ENCODE assay signal across 8 cellular contexts in genomic region chr5:54867310-54867944, GRCh38.
A peak's percentile ranks its signal among the peaks of the same experiment; 100 is the strongest.
DNase-seq lines count a peak whose midpoint lies in the region; ATAC-seq and TF ChIP-seq lines count a peak whose summit lies in the region.

No MANE protein-coding gene starts in this region.

- DNase-seq in A673 (ENCODE audit: low spot score) (peak; percentile 87), GM04504 (ENCODE audit: low read depth) (peak; percentile 32), NCI-H226 (peak; percentile 30), astrocyte of the spinal cord (ENCODE audit: low read depth, low spot score) (peak; percentile 76), inferior parietal cortex (ENCODE audit: extremely low spot score) (peak; percentile 80), suprapubic skin (ENCODE audit: low spot score in 2 of 2) (no peak), cortex of kidney (lab: John Stamatoyannopoulos, UW) (no peak)

- no peaks in the 10 kb centered on the region for H3K27me3 ChIP-seq in A673 (replicated peaks; ENCODE audit: insufficient read depth, low read depth, low read length, poor library complexity)
- H3K27me3 ChIP-seq in suprapubic skin, result no peaks in the 10 kb centered on the region

- intact Hi-C loops in A673 (cut with micrococcal nuclease; ENCODE audit: unreplicated experiment), result loop anchor here (1.0 kb wide), 1 partner anchor 350 kb away; the partner anchor contains the start of gene SNX18

- TF ChIP-seq CTCF in A673 (conservative IDR thresholded peaks at IDR 0.05; ENCODE audit: low read depth, low read length) (peak; percentile 78), astrocyte of the spinal cord (IDR thresholded peaks at IDR 0.05; ENCODE audit: low read depth, low read length) (peak; percentile 56), suprapubic skin (IDR thresholded peaks at IDR 0.05) (peak; percentile 45 to 62)

- peak overlapping the region; percentile 2 for H3K27ac ChIP-seq in A673 (ENCODE audit: low read depth, low read length, poor library complexity, severe bottlenecking)
- no peak overlapping the region for H3K27ac ChIP-seq in suprapubic skin

- no peak overlapping the region for H3K4me3 ChIP-seq in A673 (ENCODE audit: low read depth, low read length, poor library complexity, severe bottlenecking)
- H3K4me3 ChIP-seq in astrocyte of the spinal cord (ENCODE audit: low read depth, low read length), result no peak overlapping the region
- H3K4me3 ChIP-seq in suprapubic skin, result no peak overlapping the region

- H3K36me3 ChIP-seq in A673 (ENCODE audit: insufficient read depth, low read length, poor library complexity, severe bottlenecking) (no peaks in the 10 kb centered on the region), suprapubic skin (no peaks in the 10 kb centered on the region)

- no TSS peak for BruUV-seq in A673 (replicated peaks; lab: Mats Ljungman, UMichigan)

- H3K4me1 ChIP-seq in A673 (ENCODE audit: insufficient read depth, low read length, poor library complexity, severe bottlenecking), result peaks cover 9% of the 10 kb centered on the region
- H3K4me1 ChIP-seq in suprapubic skin, result peaks cover 3% of the 10 kb centered on the region

- in situ Hi-C loops in astrocyte of the spinal cord (cut with HindIII; ENCODE audit: low sequenced_read_pairs), result no loop called here

- no peak for ATAC-seq in GM21825 (IDR thresholded peaks at IDR 0.05; ENCODE audit: unreplicated experiment)

- TF ChIP-seq EP300 in suprapubic skin (IDR thresholded peaks at IDR 0.05), result no peak

- CTCF ChIA-PET in A673 (lab: Charles Lee), result interaction anchor here (0.6 to 1.7 kb wide), 17 partner anchors 15 to 633 kb away, joined by 3 to 29 read pairs (median 4); partner anchors contain the start of genes GPX8 and SNX18

- no peaks in the 10 kb centered on the region for H3K9me3 ChIP-seq in A673 (ENCODE audit: low read depth, low read length, poor library complexity, severe bottlenecking)
- no peaks in the 10 kb centered on the region for H3K9me3 ChIP-seq in suprapubic skin

- TF ChIP-seq POLR2A in suprapubic skin (IDR thresholded peaks at IDR 0.05), result no peak

- 22% methylated on average over 7 of the region's 7 CpGs for WGBS in suprapubic skin

- POLR2A ChIA-PET in A673 (lab: Charles Lee; ENCODE audit: low non-redundant PET), result interaction anchor here (0.6 to 0.7 kb wide), 2 partner anchors 332 to 557 kb away, joined by 3 read pairs; partner anchors contain the start of gene ARL15

Comparison
In these comparisons a context has a peak if more than half of its experiments do, and no peak if none do; other contexts are left out.
1. DNase-seq: peak in A673 (single experiment), GM04504 (single experiment), NCI-H226 (single experiment), astrocyte of the spinal cord (single experiment) and inferior parietal cortex (single experiment); none in suprapubic skin (0 of 2) and cortex of kidney (single experiment).
2. Peak in every context shown above with its lines, with median percentiles within 50 percentile points of each other: CTCF ChIP-seq.